ENCODE assay signal across 25 cellular contexts in genomic region chr11:74017631-74018030, GRCh38. TPM values are rescaled to one million over a fixed set of nuclear protein-coding genes. Genes with fewer than 3 reads are reported as not detected.
DNase-seq lines count a peak whose midpoint lies in the region; ATAC-seq and TF ChIP-seq lines count a peak whose summit lies in the region.
"Had no signal": no experiment of that assay in that cellular context is flagged by ENCODE, and none has a peak within 500 bp of the region (broad histone marks: within the 10 kb centered on the region; RNA-seq: fewer than 3 reads in every experiment).

No MANE protein-coding gene starts in this region.

- H3K27me3 ChIP-seq in ACC112 (ENCODE audit: insufficient read depth, low read length) (no peaks in the 10 kb centered on the region), hepatocyte (no peaks in the 10 kb centered on the region), psoas muscle (ENCODE audit: insufficient read depth in 3 of 3, low read length in 2 of 3) (no peaks in the 10 kb centered on the region)

- peaks cover 57% of the 10 kb centered on the region for H3K4me1 Mint-ChIP-seq in activated T-helper 1 cell treated with anti-CD3 and anti-CD28 coated beads, Interleukin-12 subunit alpha, Interleukin-12 subunit beta, Interleukin-2, Interleukin-4 antibody, amounts not matched to agents 30 ng/mL and 10 ng/mL and 1 ng/mL, durations not matched to agents 14 hours and 24 hours and 36 hours (ENCODE audit: low read depth)

- H3K9me3 ChIP-seq in hepatocyte (ENCODE audit: low read depth) (no peaks in the 10 kb centered on the region), psoas muscle (no peaks in the 10 kb centered on the region)

- H3K27me3 Mint-ChIP-seq in activated T-helper 1 cell treated with anti-CD3 and anti-CD28 coated beads, Interleukin-12 subunit alpha, Interleukin-12 subunit beta, Interleukin-2, Interleukin-4 antibody, amounts not matched to agents 30 ng/mL and 10 ng/mL and 1 ng/mL, durations not matched to agents 14 hours and 24 hours and 36 hours (ENCODE audit: insufficient read depth): no peaks in the 10 kb centered on the region
- H3K27me3 Mint-ChIP-seq: activated CD4-positive, alpha-beta memory T cell treated with anti-CD3 and anti-CD28 coated beads, Interleukin-2, amount 10 ng/mL, durations not matched to agents 7 days and 5 days; activated naive CD4-positive, alpha-beta T cell treated with anti-CD3 and anti-CD28 coated beads, Interleukin-2, amount 50 U/mL, for 24 hours; CD4-positive, alpha-beta T cell; IgD-negative memory B cell had no signal

- H3K9me3 Mint-ChIP-seq in activated T-helper 1 cell treated with anti-CD3 and anti-CD28 coated beads, Interleukin-12 subunit alpha, Interleukin-12 subunit beta, Interleukin-2, Interleukin-4 antibody, amounts not matched to agents 30 ng/mL and 10 ng/mL and 1 ng/mL, durations not matched to agents 14 hours and 24 hours and 36 hours: no peaks in the 10 kb centered on the region
- H3K9me3 Mint-ChIP-seq: activated CD4-positive, alpha-beta memory T cell treated with anti-CD3 and anti-CD28 coated beads, Interleukin-2, amount 10 ng/mL, durations not matched to agents 7 days and 5 days; activated naive CD4-positive, alpha-beta T cell treated with anti-CD3 and anti-CD28 coated beads, Interleukin-2, amount 50 U/mL, for 24 hours; activated T-cell treated with anti-CD3 and anti-CD28 coated beads, Interleukin-2, amount 50 U/mL, for 4 hours; CD4-positive, alpha-beta T cell; IgD-negative memory B cell had no signal

- ATAC-seq in psoas muscle (no peak), HG02571 (IDR thresholded peaks at IDR 0.05; ENCODE audit: unreplicated experiment) (no peak), GM18867 (IDR thresholded peaks at IDR 0.05; ENCODE audit: unreplicated experiment) (no peak), HG02938 (IDR thresholded peaks at IDR 0.05; ENCODE audit: unreplicated experiment) (no peak)
- ATAC-seq: activated T-cell treated with anti-CD3 and anti-CD28 coated beads, Interleukin-2, amount 50 U/mL, for 4 hours had no signal

- H3K36me3 ChIP-seq in ACC112 (ENCODE audit: insufficient read depth, low read length) (no peaks in the 10 kb centered on the region), hepatocyte (replicated peaks; ENCODE audit: insufficient read depth, low read depth) (no peaks in the 10 kb centered on the region), psoas muscle (ENCODE audit: insufficient read depth in 1 of 2, low read depth in 1 of 2) (peaks cover 0 to 6% of the 10 kb centered on the region in 2 donors)

- no peaks in the 10 kb centered on the region for H3K9me2 ChIP-seq in hepatocyte (replicated peaks; ENCODE audit: insufficient read depth)

- no peak overlapping the region for H3K4me3 Mint-ChIP-seq in activated T-helper 1 cell treated with anti-CD3 and anti-CD28 coated beads, Interleukin-12 subunit alpha, Interleukin-12 subunit beta, Interleukin-2, Interleukin-4 antibody, amounts not matched to agents 30 ng/mL and 10 ng/mL and 1 ng/mL, durations not matched to agents 14 hours and 24 hours and 36 hours
- H3K4me3 Mint-ChIP-seq: activated CD4-positive, alpha-beta memory T cell treated with anti-CD3 and anti-CD28 coated beads, Interleukin-2, amount 10 ng/mL, durations not matched to agents 7 days and 5 days; activated naive CD4-positive, alpha-beta T cell treated with anti-CD3 and anti-CD28 coated beads, Interleukin-2, amount 50 U/mL, for 24 hours; activated T-cell treated with anti-CD3 and anti-CD28 coated beads, Interleukin-2, amount 50 U/mL, for 4 hours; CD4-positive, alpha-beta T cell; IgD-negative memory B cell had no signal

- H3K79me2 ChIP-seq in ACC112 (ENCODE audit: control insufficient read depth, insufficient read depth, low read length, unreplicated experiment) (no peaks in the 10 kb centered on the region), hepatocyte (no peaks in the 10 kb centered on the region)

- H2AFZ ChIP-seq in ACC112 (ENCODE audit: low read length, unreplicated experiment) (no peak overlapping the region), hepatocyte (no peak overlapping the region)

- DNase-seq in activated T-helper 1 cell treated with anti-CD3 and anti-CD28 coated beads, Interleukin-12 subunit alpha, Interleukin-12 subunit beta, Interleukin-2, Interleukin-4 antibody, amounts not matched to agents 30 ng/mL and 10 ng/mL and 1 ng/mL, durations not matched to agents 14 hours and 24 hours and 36 hours (ENCODE audit: low spot score): no peak
- no peak for DNase-seq in hepatocyte (ENCODE audit: low spot score)
- DNase-seq in psoas muscle: no peak
- no peak for DNase-seq in NCI-H2029 treated with DMSO at 0.1 percent for 48 hours (lab: John Stamatoyannopoulos, UW)
- DNase-seq: activated CD4-positive, alpha-beta memory T cell treated with anti-CD3 and anti-CD28 coated beads, Interleukin-2, amount 10 ng/mL, durations not matched to agents 7 days and 5 days; activated CD4-positive, CD25-positive, alpha-beta regulatory T cell; activated T-cell treated with anti-CD3 and anti-CD28 coated beads, Interleukin-2, amount 50 U/mL, for 4 hours; CD4-positive, alpha-beta T cell; cortex of kidney; DMS153; GDM1; H7; NCI-H1436; NCI-H82; stimulated activated CD4-positive, alpha-beta T cell treated with anti-CD3 and anti-CD28 coated beads, Interleukin-4, amount 100 ng/mL, for 4 hours; T-helper 9 cell had no signal

- no peak overlapping the region for H3K4me2 ChIP-seq in hepatocyte

- 100% methylated on average over 3 of the region's 3 CpGs for WGBS in hepatocyte (ENCODE audit: low lambda C conversion rate, missing lambda C conversion rate)
- WGBS in psoas muscle, 3 donors: 45 to 88% (median 60%) methylated on average over 3 of the region's 3 CpGs

- H3K27ac Mint-ChIP-seq in activated T-helper 1 cell treated with anti-CD3 and anti-CD28 coated beads, Interleukin-12 subunit alpha, Interleukin-12 subunit beta, Interleukin-2, Interleukin-4 antibody, amounts not matched to agents 30 ng/mL and 10 ng/mL and 1 ng/mL, durations not matched to agents 14 hours and 24 hours and 36 hours: peak overlapping the region; percentile 13

- H3K4me3 ChIP-seq in ACC112 (ENCODE audit: low read depth, low read length) (no peak overlapping the region), hepatocyte (no peak overlapping the region), psoas muscle (peak overlapping the region; percentile 47)
- H3K4me3 ChIP-seq: SK-N-MC, skin epidermis had no signal

- peak overlapping the region; percentile 83 for H3K27ac ChIP-seq in ACC112 (ENCODE audit: low read depth, low read length)
- H3K27ac ChIP-seq in hepatocyte: peak overlapping the region; percentile 69
- H3K27ac ChIP-seq in psoas muscle: peak overlapping the region; percentile 96
- H3K27ac ChIP-seq: SK-N-MC had no signal

- peaks cover 35% of the 10 kb centered on the region for H3K36me3 Mint-ChIP-seq in activated T-helper 1 cell treated with anti-CD3 and anti-CD28 coated beads, Interleukin-12 subunit alpha, Interleukin-12 subunit beta, Interleukin-2, Interleukin-4 antibody, amounts not matched to agents 30 ng/mL and 10 ng/mL and 1 ng/mL, durations not matched to agents 14 hours and 24 hours and 36 hours (ENCODE audit: low read depth)

- intact Hi-C loops in activated T-helper 1 cell treated with anti-CD3 and anti-CD28 coated beads, Interleukin-12 subunit alpha, Interleukin-12 subunit beta, Interleukin-2, Interleukin-4 antibody, amounts not matched to agents 30 ng/mL and 10 ng/mL and 1 ng/mL, durations not matched to agents 14 hours and 24 hours and 36 hours (cut with micrococcal nuclease): loop anchor here (2.0 kb wide), 1 partner anchor 13 kb away; no protein-coding TSS in a partner anchor
- intact Hi-C loops in psoas muscle (cut with DNase I): no loop called here

- H3K4me1 ChIP-seq in ACC112 (ENCODE audit: control insufficient read depth, insufficient read depth, low read length, unreplicated experiment) (peaks cover 27% of the 10 kb centered on the region), hepatocyte (ENCODE audit: insufficient read depth) (peaks cover 24% of the 10 kb centered on the region), psoas muscle (peaks cover 38% of the 10 kb centered on the region)

- no peaks in the 10 kb centered on the region for H4K20me1 ChIP-seq in hepatocyte (ENCODE audit: insufficient read depth, poor library complexity, severe bottlenecking)

- TF ChIP-seq CTCF in hepatocyte (IDR thresholded peaks at IDR 0.05; ENCODE audit: poor library complexity) (no peak), psoas muscle (IDR thresholded peaks at IDR 0.05) (no peak)

RNA-seq across cellular contexts. Expression of gene UCP3, which starts 8.7 kb away (rescaled TPM):
- total RNA-seq in activated T-helper 1 cell treated with anti-CD3 and anti-CD28 coated beads, Interleukin-12 subunit alpha, Interleukin-12 subunit beta, Interleukin-2, Interleukin-4 antibody, amounts not matched to agents 30 ng/mL and 10 ng/mL and 1 ng/mL, durations not matched to agents 14 hours and 24 hours and 36 hours: 4.1 and 4.8 TPM in 2 replicates
- total RNA-seq in hepatocyte (0.36 and 0.80 TPM in 2 replicates), psoas muscle (100 to 1,000 TPM in 3 of 4 donors, 10 to 100 TPM in 1; 53.8 to 299 (median 169) TPM)
- polyA plus RNA-seq in hepatocyte (not detected in 2 replicates), psoas muscle (100 to 1,000 TPM in 2 of 3 donors, 1 to 10 TPM in 1; 8.9 to 587 (median 330) TPM)

RNA-seq across cellular contexts. Expression of gene UCP2, which starts 35.0 kb away (rescaled TPM):
- total RNA-seq in activated T-helper 1 cell treated with anti-CD3 and anti-CD28 coated beads, Interleukin-12 subunit alpha, Interleukin-12 subunit beta, Interleukin-2, Interleukin-4 antibody, amounts not matched to agents 30 ng/mL and 10 ng/mL and 1 ng/mL, durations not matched to agents 14 hours and 24 hours and 36 hours: 821 and 858 TPM in 2 replicates
- 8.0 and 9.3 TPM in 2 replicates for total RNA-seq in hepatocyte
- polyA plus RNA-seq in hepatocyte: 34.9 and 60.7 TPM in 2 replicates
- 10 to 100 TPM; 40.8 to 99.5 (median 66.1) TPM for total RNA-seq in psoas muscle
- 10 to 100 TPM; 11.8 to 90.6 (median 89.6) TPM for polyA plus RNA-seq in psoas muscle
- total RNA-seq: MCF 10A had no signal
